In the genomic region with DNA sequence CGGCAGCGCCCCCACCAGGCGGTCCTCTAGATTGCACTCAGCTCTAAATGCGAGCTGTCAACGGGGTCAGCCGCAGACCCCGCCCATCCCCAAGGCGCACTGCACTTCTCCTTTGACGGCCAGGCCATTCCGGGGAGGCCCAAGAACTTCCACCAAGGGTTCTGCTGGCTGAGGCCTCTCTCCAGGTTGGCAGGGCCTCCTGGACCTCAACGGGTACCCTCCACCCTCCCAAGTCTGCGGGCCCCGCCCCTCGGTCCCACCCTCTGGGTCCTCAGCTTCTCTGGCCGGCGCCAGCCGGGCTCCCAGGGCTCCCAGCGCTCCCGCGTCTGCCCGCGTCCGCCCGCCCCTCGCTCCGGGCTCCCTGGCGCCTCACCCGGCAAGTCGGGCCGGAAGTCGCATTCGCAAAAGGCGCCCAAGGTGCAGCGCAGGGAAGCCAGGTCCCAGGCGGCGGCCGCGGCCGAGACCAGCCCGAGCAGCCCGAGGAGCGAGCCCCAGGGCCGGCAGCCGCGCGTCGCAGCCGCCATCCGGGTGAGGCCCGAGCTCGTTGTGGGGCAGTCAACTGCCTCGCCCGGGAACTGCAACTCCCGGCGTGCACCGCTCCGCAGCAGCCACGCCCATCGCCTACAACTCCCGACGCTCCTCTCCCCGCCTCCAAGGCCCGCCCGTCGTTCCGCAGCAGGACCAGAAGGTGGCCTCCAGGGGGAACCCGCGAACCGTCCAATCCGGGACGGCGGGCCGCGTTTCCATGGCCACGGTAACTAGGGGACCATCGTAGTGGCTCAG, we compare ENCODE assay signal across 1 cellular context.
TF ChIP-seq lines count a peak whose summit lies in the region.

A gene (minus strand): TSS at position 548 of the 783 bp plus-strand sequence. CDS start 24 bp downstream, at position 524.

TF ChIP-seq in GM12878, 131 proteins besides CTCF, POLR2A, EP300 and RAD21 (continued from another document and continues in another):
- TF ChIP-seq, protein P1, sequence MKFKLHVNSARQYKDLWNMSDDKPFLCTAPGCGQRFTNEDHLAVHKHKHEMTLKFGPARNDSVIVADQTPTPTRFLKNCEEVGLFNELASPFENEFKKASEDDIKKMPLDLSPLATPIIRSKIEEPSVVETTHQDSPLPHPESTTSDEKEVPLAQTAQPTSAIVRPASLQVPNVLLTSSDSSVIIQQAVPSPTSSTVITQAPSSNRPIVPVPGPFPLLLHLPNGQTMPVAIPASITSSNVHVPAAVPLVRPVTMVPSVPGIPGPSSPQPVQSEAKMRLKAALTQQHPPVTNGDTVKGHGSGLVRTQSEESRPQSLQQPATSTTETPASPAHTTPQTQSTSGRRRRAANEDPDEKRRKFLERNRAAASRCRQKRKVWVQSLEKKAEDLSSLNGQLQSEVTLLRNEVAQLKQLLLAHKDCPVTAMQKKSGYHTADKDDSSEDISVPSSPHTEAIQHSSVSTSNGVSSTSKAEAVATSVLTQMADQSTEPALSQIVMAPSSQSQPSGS (IDR thresholded peaks at IDR 0.05; ENCODE audit: low read length), result no peak
- peak; percentile 88 for TF ChIP-seq TARDBP (IDR thresholded peaks at IDR 0.05; ENCODE audit: borderline replicate concordance)
- no peak for TF ChIP-seq ZNF384 (IDR thresholded peaks at IDR 0.05; ENCODE audit: borderline replicate concordance, low read depth, low read length)
- TF ChIP-seq RBBP5 (conservative IDR thresholded peaks at IDR 0.05), result no peak
- TF ChIP-seq, protein P2, sequence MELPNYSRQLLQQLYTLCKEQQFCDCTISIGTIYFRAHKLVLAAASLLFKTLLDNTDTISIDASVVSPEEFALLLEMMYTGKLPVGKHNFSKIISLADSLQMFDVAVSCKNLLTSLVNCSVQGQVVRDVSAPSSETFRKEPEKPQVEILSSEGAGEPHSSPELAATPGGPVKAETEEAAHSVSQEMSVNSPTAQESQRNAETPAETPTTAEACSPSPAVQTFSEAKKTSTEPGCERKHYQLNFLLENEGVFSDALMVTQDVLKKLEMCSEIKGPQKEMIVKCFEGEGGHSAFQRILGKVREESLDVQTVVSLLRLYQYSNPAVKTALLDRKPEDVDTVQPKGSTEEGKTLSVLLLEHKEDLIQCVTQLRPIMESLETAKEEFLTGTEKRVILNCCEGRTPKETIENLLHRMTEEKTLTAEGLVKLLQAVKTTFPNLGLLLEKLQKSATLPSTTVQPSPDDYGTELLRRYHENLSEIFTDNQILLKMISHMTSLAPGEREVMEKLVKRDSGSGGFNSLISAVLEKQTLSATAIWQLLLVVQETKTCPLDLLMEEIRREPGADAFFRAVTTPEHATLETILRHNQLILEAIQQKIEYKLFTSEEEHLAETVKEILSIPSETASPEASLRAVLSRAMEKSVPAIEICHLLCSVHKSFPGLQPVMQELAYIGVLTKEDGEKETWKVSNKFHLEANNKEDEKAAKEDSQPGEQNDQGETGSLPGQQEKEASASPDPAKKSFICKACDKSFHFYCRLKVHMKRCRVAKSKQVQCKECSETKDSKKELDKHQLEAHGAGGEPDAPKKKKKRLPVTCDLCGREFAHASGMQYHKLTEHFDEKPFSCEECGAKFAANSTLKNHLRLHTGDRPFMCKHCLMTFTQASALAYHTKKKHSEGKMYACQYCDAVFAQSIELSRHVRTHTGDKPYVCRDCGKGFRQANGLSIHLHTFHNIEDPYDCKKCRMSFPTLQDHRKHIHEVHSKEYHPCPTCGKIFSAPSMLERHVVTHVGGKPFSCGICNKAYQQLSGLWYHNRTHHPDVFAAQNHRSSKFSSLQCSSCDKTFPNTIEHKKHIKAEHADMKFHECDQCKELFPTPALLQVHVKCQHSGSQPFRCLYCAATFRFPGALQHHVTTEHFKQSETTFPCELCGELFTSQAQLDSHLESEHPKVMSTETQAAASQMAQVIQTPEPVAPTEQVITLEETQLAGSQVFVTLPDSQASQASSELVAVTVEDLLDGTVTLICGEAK (IDR thresholded peaks at IDR 0.05; ENCODE audit: borderline replicate concordance), result peak; percentile 78; the same call in 1 of the 2 replicates
- TF ChIP-seq, protein P3, sequence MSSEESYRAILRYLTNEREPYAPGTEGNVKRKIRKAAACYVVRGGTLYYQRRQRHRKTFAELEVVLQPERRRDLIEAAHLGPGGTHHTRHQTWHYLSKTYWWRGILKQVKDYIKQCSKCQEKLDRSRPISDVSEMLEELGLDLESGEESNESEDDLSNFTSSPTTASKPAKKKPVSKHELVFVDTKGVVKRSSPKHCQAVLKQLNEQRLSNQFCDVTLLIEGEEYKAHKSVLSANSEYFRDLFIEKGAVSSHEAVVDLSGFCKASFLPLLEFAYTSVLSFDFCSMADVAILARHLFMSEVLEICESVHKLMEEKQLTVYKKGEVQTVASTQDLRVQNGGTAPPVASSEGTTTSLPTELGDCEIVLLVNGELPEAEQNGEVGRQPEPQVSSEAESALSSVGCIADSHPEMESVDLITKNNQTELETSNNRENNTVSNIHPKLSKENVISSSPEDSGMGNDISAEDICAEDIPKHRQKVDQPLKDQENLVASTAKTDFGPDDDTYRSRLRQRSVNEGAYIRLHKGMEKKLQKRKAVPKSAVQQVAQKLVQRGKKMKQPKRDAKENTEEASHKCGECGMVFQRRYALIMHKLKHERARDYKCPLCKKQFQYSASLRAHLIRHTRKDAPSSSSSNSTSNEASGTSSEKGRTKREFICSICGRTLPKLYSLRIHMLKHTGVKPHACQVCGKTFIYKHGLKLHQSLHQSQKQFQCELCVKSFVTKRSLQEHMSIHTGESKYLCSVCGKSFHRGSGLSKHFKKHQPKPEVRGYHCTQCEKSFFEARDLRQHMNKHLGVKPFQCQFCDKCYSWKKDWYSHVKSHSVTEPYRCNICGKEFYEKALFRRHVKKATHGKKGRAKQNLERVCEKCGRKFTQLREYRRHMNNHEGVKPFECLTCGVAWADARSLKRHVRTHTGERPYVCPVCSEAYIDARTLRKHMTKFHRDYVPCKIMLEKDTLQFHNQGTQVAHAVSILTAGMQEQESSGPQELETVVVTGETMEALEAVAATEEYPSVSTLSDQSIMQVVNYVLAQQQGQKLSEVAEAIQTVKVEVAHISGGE (CRISPR knock-in tag; IDR thresholded peaks at IDR 0.05), result no peak
- 0 out of 2 replicates have a peak, but pooled peaks have one; percentile 33 for TF ChIP-seq FOXK2 (IDR thresholded peaks at IDR 0.05)
- TF ChIP-seq GABPA (IDR thresholded peaks at IDR 0.05; ENCODE audit: low read depth), result no peak
- TF ChIP-seq SP1 (IDR thresholded peaks at IDR 0.05; ENCODE audit: low read depth, low read length), result peak; percentile 92
- no peak for TF ChIP-seq POLR2AphosphoS2 (IDR thresholded peaks at IDR 0.05; ENCODE audit: low read depth, low read length)
- no peak for TF ChIP-seq PAX8 (IDR thresholded peaks at IDR 0.05)
- TF ChIP-seq NR2C2 (IDR thresholded peaks at IDR 0.05; ENCODE audit: borderline replicate concordance, control insufficient read depth, insufficient read length, low read depth), result no peak
- TF ChIP-seq RCOR1 (conservative IDR thresholded peaks at IDR 0.05; ENCODE audit: low read depth, low read length), result peak; percentile 91; the same call in 1 of the 2 replicates
- TF ChIP-seq, protein P4, sequence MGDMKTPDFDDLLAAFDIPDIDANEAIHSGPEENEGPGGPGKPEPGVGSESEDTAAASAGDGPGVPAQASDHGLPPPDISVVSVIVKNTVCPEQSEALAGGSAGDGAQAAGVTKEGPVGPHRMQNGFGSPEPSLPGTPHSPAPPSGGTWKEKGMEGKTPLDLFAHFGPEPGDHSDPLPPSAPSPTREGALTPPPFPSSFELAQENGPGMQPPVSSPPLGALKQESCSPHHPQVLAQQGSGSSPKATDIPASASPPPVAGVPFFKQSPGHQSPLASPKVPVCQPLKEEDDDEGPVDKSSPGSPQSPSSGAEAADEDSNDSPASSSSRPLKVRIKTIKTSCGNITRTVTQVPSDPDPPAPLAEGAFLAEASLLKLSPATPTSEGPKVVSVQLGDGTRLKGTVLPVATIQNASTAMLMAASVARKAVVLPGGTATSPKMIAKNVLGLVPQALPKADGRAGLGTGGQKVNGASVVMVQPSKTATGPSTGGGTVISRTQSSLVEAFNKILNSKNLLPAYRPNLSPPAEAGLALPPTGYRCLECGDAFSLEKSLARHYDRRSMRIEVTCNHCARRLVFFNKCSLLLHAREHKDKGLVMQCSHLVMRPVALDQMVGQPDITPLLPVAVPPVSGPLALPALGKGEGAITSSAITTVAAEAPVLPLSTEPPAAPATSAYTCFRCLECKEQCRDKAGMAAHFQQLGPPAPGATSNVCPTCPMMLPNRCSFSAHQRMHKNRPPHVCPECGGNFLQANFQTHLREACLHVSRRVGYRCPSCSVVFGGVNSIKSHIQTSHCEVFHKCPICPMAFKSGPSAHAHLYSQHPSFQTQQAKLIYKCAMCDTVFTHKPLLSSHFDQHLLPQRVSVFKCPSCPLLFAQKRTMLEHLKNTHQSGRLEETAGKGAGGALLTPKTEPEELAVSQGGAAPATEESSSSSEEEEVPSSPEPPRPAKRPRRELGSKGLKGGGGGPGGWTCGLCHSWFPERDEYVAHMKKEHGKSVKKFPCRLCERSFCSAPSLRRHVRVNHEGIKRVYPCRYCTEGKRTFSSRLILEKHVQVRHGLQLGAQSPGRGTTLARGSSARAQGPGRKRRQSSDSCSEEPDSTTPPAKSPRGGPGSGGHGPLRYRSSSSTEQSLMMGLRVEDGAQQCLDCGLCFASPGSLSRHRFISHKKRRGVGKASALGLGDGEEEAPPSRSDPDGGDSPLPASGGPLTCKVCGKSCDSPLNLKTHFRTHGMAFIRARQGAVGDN (IDR thresholded peaks at IDR 0.05), result peak; percentile 58; the same call in 1 of the 2 replicates
- TF ChIP-seq, protein P5, sequence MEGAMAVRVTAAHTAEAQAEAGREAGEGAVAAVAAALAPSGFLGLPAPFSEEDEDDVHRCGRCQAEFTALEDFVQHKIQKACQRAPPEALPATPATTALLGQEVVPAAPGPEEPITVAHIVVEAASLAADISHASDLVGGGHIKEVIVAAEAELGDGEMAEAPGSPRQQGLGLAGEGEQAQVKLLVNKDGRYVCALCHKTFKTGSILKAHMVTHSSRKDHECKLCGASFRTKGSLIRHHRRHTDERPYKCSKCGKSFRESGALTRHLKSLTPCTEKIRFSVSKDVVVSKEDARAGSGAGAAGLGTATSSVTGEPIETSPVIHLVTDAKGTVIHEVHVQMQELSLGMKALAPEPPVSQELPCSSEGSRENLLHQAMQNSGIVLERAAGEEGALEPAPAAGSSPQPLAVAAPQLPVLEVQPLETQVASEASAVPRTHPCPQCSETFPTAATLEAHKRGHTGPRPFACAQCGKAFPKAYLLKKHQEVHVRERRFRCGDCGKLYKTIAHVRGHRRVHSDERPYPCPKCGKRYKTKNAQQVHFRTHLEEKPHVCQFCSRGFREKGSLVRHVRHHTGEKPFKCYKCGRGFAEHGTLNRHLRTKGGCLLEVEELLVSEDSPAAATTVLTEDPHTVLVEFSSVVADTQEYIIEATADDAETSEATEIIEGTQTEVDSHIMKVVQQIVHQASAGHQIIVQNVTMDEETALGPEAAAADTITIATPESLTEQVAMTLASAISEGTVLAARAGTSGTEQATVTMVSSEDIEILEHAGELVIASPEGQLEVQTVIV (IDR thresholded peaks at IDR 0.05; ENCODE audit: borderline replicate concordance, partially characterized antibody), result no peak
- TF ChIP-seq CHD2 (IDR thresholded peaks at IDR 0.05; ENCODE audit: borderline replicate concordance, low read depth, low read length), result peak; percentile 88
- TF ChIP-seq SREBF1 (IDR thresholded peaks at IDR 0.05; ENCODE audit: low read length), result peak; percentile 53; the same call in 1 of the 2 replicates
- peak; percentile 88 for TF ChIP-seq GATAD2B (conservative IDR thresholded peaks at IDR 0.05; ENCODE audit: low read depth)
- TF ChIP-seq KDM1A (IDR thresholded peaks at IDR 0.05; ENCODE audit: borderline replicate concordance), result no peak
- TF ChIP-seq ZNF24 (IDR thresholded peaks at IDR 0.05), result peak; percentile 54; the same call in 1 of the 2 replicates
- TF ChIP-seq ZNF622 (IDR thresholded peaks at IDR 0.05), result no peak
- 0 out of 2 replicates have a peak, but pooled peaks have one; percentile 55 for TF ChIP-seq JUND (IDR thresholded peaks at IDR 0.05; ENCODE audit: low read depth, low read length)
- TF ChIP-seq SREBF2 (IDR thresholded peaks at IDR 0.05; ENCODE audit: low read length), result no peak
- peak; percentile 71; the same call in 1 of the 2 replicates for TF ChIP-seq SPI1 (IDR thresholded peaks at IDR 0.05; ENCODE audit: borderline replicate concordance, insufficient read depth, low read depth, low read length)
- no peak for TF ChIP-seq KAT2A (conservative IDR thresholded peaks at IDR 0.05; ENCODE audit: control insufficient read depth, low read depth, low read length)
- TF ChIP-seq, protein P6, sequence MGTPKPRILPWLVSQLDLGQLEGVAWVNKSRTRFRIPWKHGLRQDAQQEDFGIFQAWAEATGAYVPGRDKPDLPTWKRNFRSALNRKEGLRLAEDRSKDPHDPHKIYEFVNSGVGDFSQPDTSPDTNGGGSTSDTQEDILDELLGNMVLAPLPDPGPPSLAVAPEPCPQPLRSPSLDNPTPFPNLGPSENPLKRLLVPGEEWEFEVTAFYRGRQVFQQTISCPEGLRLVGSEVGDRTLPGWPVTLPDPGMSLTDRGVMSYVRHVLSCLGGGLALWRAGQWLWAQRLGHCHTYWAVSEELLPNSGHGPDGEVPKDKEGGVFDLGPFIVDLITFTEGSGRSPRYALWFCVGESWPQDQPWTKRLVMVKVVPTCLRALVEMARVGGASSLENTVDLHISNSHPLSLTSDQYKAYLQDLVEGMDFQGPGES (IDR thresholded peaks at IDR 0.05), result 0 out of 2 replicates have a peak, but pooled peaks have one; percentile 37
- TF ChIP-seq, protein P7, sequence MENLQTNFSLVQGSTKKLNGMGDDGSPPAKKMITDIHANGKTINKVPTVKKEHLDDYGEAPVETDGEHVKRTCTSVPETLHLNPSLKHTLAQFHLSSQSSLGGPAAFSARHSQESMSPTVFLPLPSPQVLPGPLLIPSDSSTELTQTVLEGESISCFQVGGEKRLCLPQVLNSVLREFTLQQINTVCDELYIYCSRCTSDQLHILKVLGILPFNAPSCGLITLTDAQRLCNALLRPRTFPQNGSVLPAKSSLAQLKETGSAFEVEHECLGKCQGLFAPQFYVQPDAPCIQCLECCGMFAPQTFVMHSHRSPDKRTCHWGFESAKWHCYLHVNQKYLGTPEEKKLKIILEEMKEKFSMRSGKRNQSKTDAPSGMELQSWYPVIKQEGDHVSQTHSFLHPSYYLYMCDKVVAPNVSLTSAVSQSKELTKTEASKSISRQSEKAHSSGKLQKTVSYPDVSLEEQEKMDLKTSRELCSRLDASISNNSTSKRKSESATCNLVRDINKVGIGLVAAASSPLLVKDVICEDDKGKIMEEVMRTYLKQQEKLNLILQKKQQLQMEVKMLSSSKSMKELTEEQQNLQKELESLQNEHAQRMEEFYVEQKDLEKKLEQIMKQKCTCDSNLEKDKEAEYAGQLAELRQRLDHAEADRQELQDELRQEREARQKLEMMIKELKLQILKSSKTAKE (IDR thresholded peaks at IDR 0.05; ENCODE audit: low read depth, poor library complexity, severe bottlenecking), result no peak
- TF ChIP-seq, protein P8, sequence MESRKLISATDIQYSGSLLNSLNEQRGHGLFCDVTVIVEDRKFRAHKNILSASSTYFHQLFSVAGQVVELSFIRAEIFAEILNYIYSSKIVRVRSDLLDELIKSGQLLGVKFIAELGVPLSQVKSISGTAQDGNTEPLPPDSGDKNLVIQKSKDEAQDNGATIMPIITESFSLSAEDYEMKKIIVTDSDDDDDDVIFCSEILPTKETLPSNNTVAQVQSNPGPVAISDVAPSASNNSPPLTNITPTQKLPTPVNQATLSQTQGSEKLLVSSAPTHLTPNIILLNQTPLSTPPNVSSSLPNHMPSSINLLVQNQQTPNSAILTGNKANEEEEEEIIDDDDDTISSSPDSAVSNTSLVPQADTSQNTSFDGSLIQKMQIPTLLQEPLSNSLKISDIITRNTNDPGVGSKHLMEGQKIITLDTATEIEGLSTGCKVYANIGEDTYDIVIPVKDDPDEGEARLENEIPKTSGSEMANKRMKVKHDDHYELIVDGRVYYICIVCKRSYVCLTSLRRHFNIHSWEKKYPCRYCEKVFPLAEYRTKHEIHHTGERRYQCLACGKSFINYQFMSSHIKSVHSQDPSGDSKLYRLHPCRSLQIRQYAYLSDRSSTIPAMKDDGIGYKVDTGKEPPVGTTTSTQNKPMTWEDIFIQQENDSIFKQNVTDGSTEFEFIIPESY (IDR thresholded peaks at IDR 0.05), result no peak
- no peak for TF ChIP-seq NFXL1 (IDR thresholded peaks at IDR 0.05; ENCODE audit: borderline replicate concordance)
- TF ChIP-seq STAT1 (conservative IDR thresholded peaks at IDR 0.05), result peak; percentile 98
- TF ChIP-seq POLR2AphosphoS5 (IDR thresholded peaks at IDR 0.05; ENCODE audit: low read length), result peak; percentile 64
